26 cellular contexts compared by ENCODE assay signal in the genomic region with DNA sequence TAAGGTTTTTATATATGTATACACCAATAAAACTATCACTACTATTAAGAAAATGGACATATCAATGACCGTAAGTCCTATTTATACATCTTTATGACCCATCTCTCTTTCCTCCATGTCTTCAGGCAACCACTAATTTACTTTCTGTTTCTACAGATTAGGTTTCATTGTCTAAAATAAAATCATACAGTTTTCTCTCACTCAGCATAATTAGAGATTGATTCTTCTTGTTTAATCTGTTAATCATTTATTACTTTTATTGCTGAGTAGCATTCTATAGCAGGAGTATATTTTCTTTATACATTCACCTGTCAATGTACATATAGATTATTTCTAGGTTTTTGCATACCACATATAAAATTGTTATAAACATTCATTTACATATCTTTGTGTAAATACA.
DNase-seq lines count a peak whose midpoint lies in the region; ATAC-seq, FAIRE-seq and TF ChIP-seq lines count a peak whose summit lies in the region.
"Had no signal": no experiment of that assay in that cellular context is flagged by ENCODE, and none has a peak within 500 bp of the region (broad histone marks: within the 10 kb centered on the region; RNA-seq: fewer than 3 reads in every experiment).

No MANE protein-coding gene starts in this region.

- no peaks in the 10 kb centered on the region for H3K79me1 ChIP-seq in IMR-90 (ENCODE audit: low read depth in 1 of 2, low read length in 2 of 2)

- no peak overlapping the region for H4K91ac ChIP-seq in IMR-90 (ENCODE audit: insufficient read depth, low read depth, low read length)

- no peak overlapping the region for H2BK5ac ChIP-seq in IMR-90 (ENCODE audit: low read depth, low read length, poor library complexity, severe bottlenecking)

- no peaks in the 10 kb centered on the region for H3K79me2 ChIP-seq in HepG2 (ENCODE audit: insufficient read depth, low read length)

- H2AK5ac ChIP-seq in IMR-90 (ENCODE audit: low read depth, low read length), result no peak overlapping the region

- H2BK120ac ChIP-seq in IMR-90 (ENCODE audit: low read depth, low read length), result no peak overlapping the region

- H3K4ac ChIP-seq in IMR-90 (ENCODE audit: low read depth, low read length), result no peak overlapping the region

- dilution Hi-C loops in IMR-90 (cut with HindIII; ENCODE audit: low sequenced_read_pairs, unreplicated experiment), result no loop called here

- H3K4me1 ChIP-seq in HepG2 (ENCODE audit: insufficient read depth, low read length), result no peaks in the 10 kb centered on the region
- no peaks in the 10 kb centered on the region for H3K4me1 ChIP-seq in right lobe of liver
- no peaks in the 10 kb centered on the region for H3K4me1 ChIP-seq in IMR-90 (ENCODE audit: control insufficient read depth, insufficient read depth, low read length)
- H3K4me1 ChIP-seq in small intestine (ENCODE audit: control insufficient read depth in 2 of 2, insufficient read depth in 1 of 2, low read depth in 1 of 2, low read length in 1 of 2), result no peaks in the 10 kb centered on the region
- H3K4me1 ChIP-seq: BE2C, BLaER1 had no signal

- ATAC-seq in HepG2, result no peak
- no peak for ATAC-seq in right lobe of liver
- no peak for ATAC-seq in IMR-90 (ENCODE audit: low read depth)
- no peak for ATAC-seq in HG03175 (IDR thresholded peaks at IDR 0.05; ENCODE audit: unreplicated experiment)
- ATAC-seq: GM12878 had no signal

- H2BK15ac ChIP-seq in IMR-90 (ENCODE audit: low read depth, low read length), result no peak overlapping the region

- no peak for TF ChIP-seq EP300 in HepG2 (IDR thresholded peaks at IDR 0.05; ENCODE audit: low read depth in 2 of 2, low read length in 2 of 2)
- no peak for TF ChIP-seq EP300 in HepG2 (CRISPR knock-in tag; IDR thresholded peaks at IDR 0.05; ENCODE audit: borderline replicate concordance)

- H3K9me1 ChIP-seq in IMR-90 (ENCODE audit: insufficient read depth, low read length), result no peaks in the 10 kb centered on the region

- no peak overlapping the region for H3K4me3 ChIP-seq in HepG2 (replicated peaks in 1 of 3; ENCODE audit: insufficient read depth in 1 of 3, low read depth in 2 of 3, low read length in 3 of 3)
- no peak overlapping the region for H3K4me3 ChIP-seq in right lobe of liver
- no peak overlapping the region for H3K4me3 ChIP-seq in IMR-90 (ENCODE audit: insufficient read depth, low read depth, low read length)
- no peak overlapping the region for H3K4me3 ChIP-seq in small intestine (ENCODE audit: low read depth in 1 of 2, low read length in 2 of 2)
- H3K4me3 ChIP-seq: BLaER1, GM12878 had no signal

- no peak overlapping the region for H4K8ac ChIP-seq in IMR-90 (ENCODE audit: low read depth in 2 of 2, low read length in 2 of 2)

- H4K5ac ChIP-seq in IMR-90 (ENCODE audit: low read depth, low read length), result no peak overlapping the region

- no peak overlapping the region for H3K9ac ChIP-seq in HepG2 (ENCODE audit: insufficient read depth, low read depth, low read length)
- H3K9ac ChIP-seq in IMR-90 (ENCODE audit: low read depth, low read length), result no peak overlapping the region
- H3K9ac ChIP-seq: BLaER1 had no signal

- H3K27ac ChIP-seq in HepG2 (ENCODE audit: extremely low read length, insufficient read depth, low read length) (no peak overlapping the region), right lobe of liver (no peak overlapping the region), IMR-90 (ENCODE audit: insufficient read depth, low read length) (no peak overlapping the region), small intestine (ENCODE audit: low read depth in 1 of 2, low read length in 1 of 2) (no peak overlapping the region)
- H3K27ac ChIP-seq: 22Rv1, BLaER1 had no signal

- H4K20me1 ChIP-seq in HepG2 (ENCODE audit: insufficient read depth, low read length) (no peaks in the 10 kb centered on the region), IMR-90 (ENCODE audit: insufficient read depth, low read length) (no peaks in the 10 kb centered on the region)
- H4K20me1 ChIP-seq: BLaER1 had no signal

- no peak overlapping the region for H3K23ac ChIP-seq in IMR-90 (ENCODE audit: low read depth, low read length)

- no peak for TF ChIP-seq POLR2A in HepG2 (IDR thresholded peaks at IDR 0.05; ENCODE audit: insufficient read depth in 1 of 2, low read depth in 2 of 2, low read length in 2 of 2)
- TF ChIP-seq POLR2A in right lobe of liver (IDR thresholded peaks at IDR 0.05), result no peak
- no peak for TF ChIP-seq POLR2A in IMR-90 (IDR thresholded peaks at IDR 0.05; ENCODE audit: low read depth, low read length)
- TF ChIP-seq POLR2A in GM12892 (IDR thresholded peaks at IDR 0.05; ENCODE audit: low read depth, low read length), result no peak

- no peak for DNase-seq in HepG2 (ENCODE audit: low spot score)
- DNase-seq in right lobe of liver, result no peak
- no peak for DNase-seq in IMR-90
- peak; percentile 19 for DNase-seq in NCI-H526 treated with DMSO at 0.1 percent for 48 hours (lab: John Stamatoyannopoulos, UW)
- peak; percentile 0 for DNase-seq in small intestine
- DNase-seq in activated naive CD4-positive, alpha-beta T cell treated with Interleukin-2 at 50 U/mL for 16 hours, result no peak
- no peak for DNase-seq in GM12892 (ENCODE audit: insufficient read length)
- DNase-seq: ACHN; BE2C; C1 segment of cervical spinal cord; CD4-positive, alpha-beta memory T cell; CD4-positive, CD25-positive, alpha-beta regulatory T cell; CD8-positive, alpha-beta memory T cell; COR-L47; DMS 273 treated with DMSO at 0.1 percent for 48 hours; DMS153; DMS53; DMS79; DND-41; EL; GDM1 had no signal

- no peak overlapping the region for H2AK9ac ChIP-seq in IMR-90 (replicated peaks; ENCODE audit: low read depth, low read length, poor library complexity)

- POLR2A ChIA-PET in HepG2 (lab: Yijun Ruan, JAX) (no interaction called here), IMR-90 (lab: Charles Lee; ENCODE audit: unreplicated experiment) (no interaction called here)

- CTCF ChIA-PET in HepG2 (lab: Yijun Ruan, JAX; ENCODE audit: low intra/inter-chr PET ratio, low total read pairs), result no interaction called here
- CTCF ChIA-PET in IMR-90 (lab: Yijun Ruan, JAX), result interaction anchor here (0.5 to 0.6 kb wide), 2 partner anchors 30 to 336 kb away, joined by 3 read pairs; no protein-coding TSS in a partner anchor

- no peak for TF ChIP-seq RAD21 in HepG2 (CRISPR knock-in tag; IDR thresholded peaks at IDR 0.05)
- no peak for TF ChIP-seq RAD21 in IMR-90 (IDR thresholded peaks at IDR 0.05; ENCODE audit: low read length)

- TF ChIP-seq CTCF in HepG2 (CRISPR knock-in tag; IDR thresholded peaks at IDR 0.05) (no peak), right lobe of liver (IDR thresholded peaks at IDR 0.05) (no peak), IMR-90 (conservative IDR thresholded peaks at IDR 0.05; ENCODE audit: low read depth, low read length) (no peak)

- H2AFZ ChIP-seq in HepG2 (ENCODE audit: low read length) (no peak overlapping the region), IMR-90 (replicated peaks; ENCODE audit: low read length, poor library complexity) (no peak overlapping the region)

- BruUV-seq in HepG2 (replicated peaks; lab: Mats Ljungman, UMichigan) (no TSS peak), IMR-90 (replicated peaks; lab: Mats Ljungman, UMichigan) (no TSS peak)

- in situ Hi-C loops in HepG2 (cut with HindIII; ENCODE audit: extremely low pct_ligation_motif_present, low pct_unique_long_range_greater_than_20kb), result no loop called here
- in situ Hi-C loops in IMR-90 (cut with MboI; ENCODE audit: low sequenced_read_pairs), result no loop called here

- H3K4me2 ChIP-seq in HepG2 (ENCODE audit: low read depth, low read length), result no peak overlapping the region
- no peak overlapping the region for H3K4me2 ChIP-seq in IMR-90 (ENCODE audit: low read depth, low read length)
- H3K4me2 ChIP-seq: BLaER1 had no signal

- H3K56ac ChIP-seq in IMR-90 (ENCODE audit: extremely low read depth, insufficient read depth, low read length), result no peak overlapping the region

- H3K14ac ChIP-seq in IMR-90 (replicated peaks; ENCODE audit: low read depth, low read length), result no peak overlapping the region

- intact Hi-C loops in HepG2 (cut with micrococcal nuclease; ENCODE audit: unreplicated experiment) (no loop called here), right lobe of liver (cut with DNase I) (no loop called here), IMR-90 (cut with micrococcal nuclease) (no loop called here)

- H3K36me3 ChIP-seq in HepG2 (replicated peaks in 1 of 2; ENCODE audit: control insufficient read depth in 1 of 2, insufficient read depth in 2 of 2, low read length in 2 of 2), result no peaks in the 10 kb centered on the region
- H3K36me3 ChIP-seq in right lobe of liver, result no peaks in the 10 kb centered on the region
- H3K36me3 ChIP-seq in IMR-90 (ENCODE audit: control insufficient read depth, insufficient read depth, low read length), result no peaks in the 10 kb centered on the region
- no peaks in the 10 kb centered on the region for H3K36me3 ChIP-seq in small intestine (ENCODE audit: control insufficient read depth in 2 of 2, insufficient read depth in 2 of 2, low read length in 2 of 2)
- H3K36me3 ChIP-seq: BE2C, BLaER1 had no signal

- H2BK20ac ChIP-seq in IMR-90 (ENCODE audit: low read depth, low read length), result no peak overlapping the region

- H3K27me3 ChIP-seq in HepG2 (ENCODE audit: control insufficient read depth in 1 of 2, insufficient read depth in 2 of 2, low read length in 2 of 2), result no peaks in the 10 kb centered on the region
- H3K27me3 ChIP-seq in right lobe of liver, result no peaks in the 10 kb centered on the region
- H3K27me3 ChIP-seq in IMR-90 (ENCODE audit: control insufficient read depth, insufficient read depth, low read length), result no peaks in the 10 kb centered on the region
- no peaks in the 10 kb centered on the region for H3K27me3 ChIP-seq in small intestine (ENCODE audit: control insufficient read depth in 2 of 2, insufficient read depth in 2 of 2, low read length in 2 of 2)
- H3K27me3 ChIP-seq: BE2C, BLaER1 had no signal

- peaks cover 6% of the 10 kb centered on the region for H3K9me3 ChIP-seq in HepG2 (ENCODE audit: low read length)
- no peaks in the 10 kb centered on the region for H3K9me3 ChIP-seq in right lobe of liver
- H3K9me3 ChIP-seq in IMR-90 (ENCODE audit: control insufficient read depth, insufficient read depth, low read length), result no peaks in the 10 kb centered on the region
- H3K9me3 ChIP-seq in small intestine (ENCODE audit: control insufficient read depth, low read depth), result no peaks in the 10 kb centered on the region
- H3K9me3 ChIP-seq: BE2C had no signal

- no peak overlapping the region for H3K18ac ChIP-seq in IMR-90 (ENCODE audit: low read depth, low read length)

- 36% methylated on average over 1 of the region's 1 CpG for WGBS in HepG2 (ENCODE audit: low lambda C conversion rate)
- 60% methylated on average over 1 of the region's 1 CpG for WGBS in right lobe of liver (ENCODE audit: insufficient coverage, low coverage, low lambda C conversion rate, missing lambda C conversion rate)
- WGBS in IMR-90 (ENCODE audit: extremely low coverage in 2 of 2, insufficient read length in 1 of 2), 2 experiments, result no CpG with 5 or more reads among the region's 1 CpG
- WGBS in small intestine, 3 donors, result 19 to 62% (median 51%) methylated on average over 1 of the region's 1 CpG

- no peak for FAIRE-seq in HepG2 (lab: Jason Lieb, UNC)
- FAIRE-seq in small intestine (lab: Jason Lieb, UNC), result no peak
- no peak for FAIRE-seq in GM12892 (lab: Jason Lieb, UNC)
- FAIRE-seq: GM12878, GM18507 had no signal

TF ChIP-seq in HepG2, 621 proteins besides CTCF, POLR2A, EP300 and RAD21 (continues in another document):
- TF ChIP-seq MAFF (IDR thresholded peaks at IDR 0.05; ENCODE audit: low read depth, low read length), result peak; percentile 58; the same call in 1 of the 2 replicates

TF ChIP-seq in IMR-90, 13 proteins besides CTCF, POLR2A, EP300 and RAD21 (continues in another document):
- TF ChIP-seq RCOR1 (IDR thresholded peaks at IDR 0.05; ENCODE audit: insufficient replicate concordance, low read length), result no peak

Comparison
In these comparisons a context has a peak if more than half of its experiments do, and no peak if none do; other contexts are left out.
1. DNase-seq: peak in NCI-H526 treated with DMSO at 0.1 percent for 48 hours (single experiment) and small intestine (single experiment); none in HepG2 (single experiment), right lobe of liver (0 of 3), IMR-90 (single experiment), activated naive CD4-positive, alpha-beta T cell treated with Interleukin-2 at 50 U/mL for 16 hours (single experiment) and GM12892 (single experiment).